In genomic region chr2:203396667-203397066, GRCh38 we compare ENCODE assay signal across 11 cellular contexts.
DNase-seq lines count a peak whose midpoint lies in the region; ATAC-seq and TF ChIP-seq lines count a peak whose summit lies in the region.
"Had no signal": no experiment of that assay in that cellular context is flagged by ENCODE, and none has a peak within 500 bp of the region (broad histone marks: within the 10 kb centered on the region; RNA-seq: fewer than 3 reads in every experiment).

No MANE protein-coding gene starts in this region.

- H3K27ac ChIP-seq in neuronal stem cell (replicated peaks; ENCODE audit: low read length), result no peak overlapping the region
- H3K27ac ChIP-seq: parathyroid adenoma, transverse colon had no signal

- H3K27me3 ChIP-seq in neuronal stem cell (ENCODE audit: control insufficient read depth in 3 of 3, insufficient read depth in 3 of 3, low read depth in 1 of 3, low read length in 3 of 3), result no peaks in the 10 kb centered on the region
- H3K27me3 ChIP-seq: transverse colon had no signal

- no peak overlapping the region for H2BK5ac ChIP-seq in neuronal stem cell (ENCODE audit: low read length)

- H2BK15ac ChIP-seq in neuronal stem cell (ENCODE audit: low read length), result no peak overlapping the region

- H3K36me3 ChIP-seq in neuronal stem cell (replicated peaks in 1 of 2; ENCODE audit: control insufficient read depth in 2 of 2, insufficient read depth in 2 of 2, low read length in 2 of 2), result peaks cover 11 to 96% of the 10 kb centered on the region in 2 donors
- H3K36me3 ChIP-seq: transverse colon had no signal

- peak; percentile 20 for DNase-seq in DMS 273 (lab: John Stamatoyannopoulos, UW; ENCODE audit: unreplicated experiment)
- DNase-seq in DMS 273 treated with DMSO at 0.1 percent for 48 hours (lab: John Stamatoyannopoulos, UW), result no peak
- DNase-seq in NCI-H69 (lab: John Stamatoyannopoulos, UW), result peak; percentile 8
- no peak for DNase-seq in endothelial cell (ENCODE audit: low spot score)
- no peak for DNase-seq in neuronal stem cell (ENCODE audit: low spot score)
- DNase-seq in middle frontal gyrus (ENCODE audit: extremely low spot score, low spot score), result no peak
- DNase-seq in SHP77 (lab: John Stamatoyannopoulos, UW), result no peak
- DNase-seq: 8988T, transverse colon had no signal

- H3K14ac ChIP-seq in neuronal stem cell (ENCODE audit: low read length), result no peak overlapping the region

- H4K91ac ChIP-seq in neuronal stem cell (ENCODE audit: low read depth, low read length, poor library complexity), result no peak overlapping the region

- no peak overlapping the region for H3K23ac ChIP-seq in neuronal stem cell (ENCODE audit: low read depth, low read length, poor library complexity)

- TF ChIP-seq CTCF in endothelial cell (IDR thresholded peaks at IDR 0.05; ENCODE audit: unreplicated experiment), result peak; percentile 48

- H3K9me3 Mint-ChIP-seq in endothelial cell (ENCODE audit: unreplicated experiment), result no peaks in the 10 kb centered on the region
- no peaks in the 10 kb centered on the region for H3K9me3 Mint-ChIP-seq in activated T-helper 17 cell treated with anti-CD3 and anti-CD28 coated beads, Interleukin-2, amount 50 U/mL, for 72 hours

- H3K4me3 Mint-ChIP-seq in endothelial cell (ENCODE audit: unreplicated experiment), result no peak overlapping the region
- no peak overlapping the region for H3K4me3 Mint-ChIP-seq in activated T-helper 17 cell treated with anti-CD3 and anti-CD28 coated beads, Interleukin-2, amount 50 U/mL, for 72 hours

- H3K4me3 ChIP-seq in neuronal stem cell (ENCODE audit: low read length in 2 of 2), result peak overlapping the region in 1 of 2 donors; percentile 1
- H3K4me3 ChIP-seq: transverse colon had no signal

- no peak overlapping the region for H2AFZ ChIP-seq in neuronal stem cell (ENCODE audit: low read length)
- H2AFZ ChIP-seq: parathyroid adenoma had no signal

- H2AK5ac ChIP-seq in neuronal stem cell (ENCODE audit: low read depth, low read length), result no peak overlapping the region

- ATAC-seq in activated T-helper 17 cell treated with anti-CD3 and anti-CD28 coated beads, Interleukin-2, amount 50 U/mL, for 72 hours (replicated peaks), result no peak

- peaks cover 4 to 19% of the 10 kb centered on the region in 2 donors for H3K9me3 ChIP-seq in neuronal stem cell (replicated peaks in 1 of 2; ENCODE audit: control insufficient read depth in 2 of 2, insufficient read depth in 1 of 2, low read depth in 1 of 2, low read length in 2 of 2)
- H3K9me3 ChIP-seq: transverse colon had no signal

- H3K79me1 ChIP-seq in neuronal stem cell (ENCODE audit: low read depth, low read length), result no peaks in the 10 kb centered on the region

- no peak overlapping the region for H2BK120ac ChIP-seq in neuronal stem cell (ENCODE audit: low read depth, low read length)

- peaks cover 24% of the 10 kb centered on the region for H3K36me3 Mint-ChIP-seq in endothelial cell (ENCODE audit: low read depth, unreplicated experiment)
- H3K36me3 Mint-ChIP-seq in activated T-helper 17 cell treated with anti-CD3 and anti-CD28 coated beads, Interleukin-2, amount 50 U/mL, for 72 hours (ENCODE audit: low read depth), result peaks cover 34% of the 10 kb centered on the region

- H3K4me1 ChIP-seq in neuronal stem cell (ENCODE audit: control insufficient read depth in 2 of 2, insufficient read depth in 1 of 2, low read depth in 1 of 2, low read length in 2 of 2), result no peaks in the 10 kb centered on the region
- H3K4me1 ChIP-seq: parathyroid adenoma had no signal

- H3K18ac ChIP-seq in neuronal stem cell (ENCODE audit: low read length), result no peak overlapping the region

- H4K8ac ChIP-seq in neuronal stem cell (ENCODE audit: low read depth, low read length), result no peak overlapping the region

- WGBS in neuronal stem cell (ENCODE audit: extremely low coverage in 2 of 2, insufficient read length in 2 of 2, insufficient replicate concordance in 1 of 2), 2 donors, result no CpG with 5 or more reads among the region's 1 CpG

- H2BK12ac ChIP-seq in neuronal stem cell (ENCODE audit: low read length), result peak overlapping the region; percentile 16

- H3K27me3 Mint-ChIP-seq in endothelial cell (ENCODE audit: unreplicated experiment), result no peaks in the 10 kb centered on the region
- H3K27me3 Mint-ChIP-seq in activated T-helper 17 cell treated with anti-CD3 and anti-CD28 coated beads, Interleukin-2, amount 50 U/mL, for 72 hours, result no peaks in the 10 kb centered on the region

- H3K4me1 Mint-ChIP-seq in endothelial cell (ENCODE audit: unreplicated experiment), result peaks cover 22% of the 10 kb centered on the region
- H3K4me1 Mint-ChIP-seq in activated T-helper 17 cell treated with anti-CD3 and anti-CD28 coated beads, Interleukin-2, amount 50 U/mL, for 72 hours, result peaks cover 3% of the 10 kb centered on the region

- no peak overlapping the region for H3K4me2 ChIP-seq in neuronal stem cell (ENCODE audit: insufficient read depth, low read length, poor library complexity, severe bottlenecking)

- H3K9ac ChIP-seq in neuronal stem cell (ENCODE audit: low read depth, low read length, poor library complexity), result no peak overlapping the region
- H3K9ac ChIP-seq: parathyroid adenoma had no signal

- H3K4ac ChIP-seq in neuronal stem cell (ENCODE audit: low read length), result no peak overlapping the region

- H3K27ac Mint-ChIP-seq in endothelial cell (ENCODE audit: unreplicated experiment), result peak overlapping the region; percentile 28
- H3K27ac Mint-ChIP-seq in activated T-helper 17 cell treated with anti-CD3 and anti-CD28 coated beads, Interleukin-2, amount 50 U/mL, for 72 hours, result no peak overlapping the region

Comparison
In these comparisons a context has a peak if more than half of its experiments do, and no peak if none do; other contexts are left out.
1. DNase-seq: peak in DMS 273 (single experiment) and NCI-H69 (single experiment); none in DMS 273 treated with DMSO at 0.1 percent for 48 hours (single experiment), endothelial cell (single experiment), neuronal stem cell (single experiment), middle frontal gyrus (single experiment) and SHP77 (0 of 2).